Comparison of ENCODE assay signal across 12 cellular contexts in genomic region chr3:184543256-184543655, GRCh38. TPM values are rescaled to one million over a fixed set of nuclear protein-coding genes. Genes with fewer than 3 reads are reported as not detected.
DNase-seq lines count a peak whose midpoint lies in the region; ATAC-seq and TF ChIP-seq lines count a peak whose summit lies in the region.
"Had no signal": no experiment of that assay in that cellular context is flagged by ENCODE, and none has a peak within 500 bp of the region (broad histone marks: within the 10 kb centered on the region; RNA-seq: fewer than 3 reads in every experiment).

No MANE protein-coding gene starts in this region.

- H3K18ac ChIP-seq in neuronal stem cell (ENCODE audit: low read length) = no peak overlapping the region

- H3K23ac ChIP-seq in neuronal stem cell (ENCODE audit: low read depth, low read length, poor library complexity) = no peak overlapping the region

- H3K4ac ChIP-seq in neuronal stem cell (ENCODE audit: low read length) = no peak overlapping the region

- no peak overlapping the region for H2BK15ac ChIP-seq in neuronal stem cell (ENCODE audit: low read length)

- H4K91ac ChIP-seq in neuronal stem cell (ENCODE audit: low read depth, low read length, poor library complexity) = no peak overlapping the region

- no peak overlapping the region for H4K8ac ChIP-seq in neuronal stem cell (ENCODE audit: low read depth, low read length)

- intact Hi-C loops in Right ventricle myocardium inferior (cut with DNase I) = loop anchor here (5.0 kb wide), 1 partner anchor 126 kb away; no protein-coding TSS in a partner anchor

- H3K27ac Mint-ChIP-seq in brain = peak overlapping the region in 1 of 5 experiments; percentile 79
- H3K27ac Mint-ChIP-seq: B cell, CD14-positive monocyte had no signal

- H3K9me3 ChIP-seq in right atrium auricular region (no peaks in the 10 kb centered on the region), neuronal stem cell (replicated peaks in 1 of 2; ENCODE audit: control insufficient read depth in 2 of 2, insufficient read depth in 1 of 2, low read depth in 1 of 2, low read length in 2 of 2) (no peaks in the 10 kb centered on the region)
- H3K9me3 ChIP-seq: HAP-1 had no signal

- H3K27ac ChIP-seq in right atrium auricular region = no peak overlapping the region
- no peak overlapping the region for H3K27ac ChIP-seq in neuronal stem cell (replicated peaks; ENCODE audit: low read length)
- H3K27ac ChIP-seq: SK-N-MC had no signal

- H3K4me3 ChIP-seq in right atrium auricular region = no peak overlapping the region
- no peak overlapping the region for H3K4me3 ChIP-seq in neuronal stem cell (ENCODE audit: low read length in 2 of 2)
- H3K4me3 ChIP-seq: GM12878, HAP-1 had no signal

- H3K4me1 ChIP-seq in right atrium auricular region (peaks cover 0 to 6% of the 10 kb centered on the region in 2 donors), neuronal stem cell (ENCODE audit: control insufficient read depth in 2 of 2, insufficient read depth in 1 of 2, low read depth in 1 of 2, low read length in 2 of 2) (peaks cover 1 to 13% of the 10 kb centered on the region in 2 donors)
- H3K4me1 ChIP-seq: HAP-1 had no signal

- no peak overlapping the region for H2BK12ac ChIP-seq in neuronal stem cell (ENCODE audit: low read length)

- peak; percentile 5 for ATAC-seq in Right ventricle myocardium inferior

- H2BK120ac ChIP-seq in neuronal stem cell (ENCODE audit: low read depth, low read length) = no peak overlapping the region

- peaks cover 9% of the 10 kb centered on the region for H3K4me1 Mint-ChIP-seq in brain

- H3K14ac ChIP-seq in neuronal stem cell (ENCODE audit: low read length) = no peak overlapping the region

- H3K79me1 ChIP-seq in neuronal stem cell (ENCODE audit: low read depth, low read length) = no peaks in the 10 kb centered on the region

- H3K27me3 ChIP-seq in right atrium auricular region (peaks cover 0 to 4% of the 10 kb centered on the region in 2 donors), neuronal stem cell (ENCODE audit: control insufficient read depth in 3 of 3, insufficient read depth in 3 of 3, low read depth in 1 of 3, low read length in 3 of 3) (peaks cover 0 to 19% (median 4%) of the 10 kb centered on the region in 3 experiments)

- peak overlapping the region in 3 of 5 experiments; percentile 6 to 75 (median 63) for H3K4me3 Mint-ChIP-seq in brain
- H3K4me3 Mint-ChIP-seq: B cell had no signal

- no peak for TF ChIP-seq CTCF in right atrium auricular region (IDR thresholded peaks at IDR 0.05)
- TF ChIP-seq CTCF in brain (conservative IDR thresholded peaks at IDR 0.05) = no peak

- H3K27me3 Mint-ChIP-seq in brain = peaks cover 50% of the 10 kb centered on the region

- H3K9ac ChIP-seq in neuronal stem cell (ENCODE audit: low read depth, low read length, poor library complexity) = no peak overlapping the region

- DNase-seq in Right ventricle myocardium inferior (ENCODE audit: missing footprints) (no peak), right atrium auricular region (ENCODE audit: low spot score) (no peak), neuronal stem cell (ENCODE audit: low spot score) (no peak), NCI-H2107 treated with DMSO at 0.1 percent for 48 hours (lab: John Stamatoyannopoulos, UW; ENCODE audit: unreplicated experiment) (no peak), dermis blood vessel endothelial cell (no peak), SIG-M5 treated with dmso at 0.1 percent for 504 hours (lab: John Stamatoyannopoulos, UW; ENCODE audit: unreplicated experiment) (no peak)

- no peak overlapping the region for H3K4me2 ChIP-seq in neuronal stem cell (ENCODE audit: insufficient read depth, low read length, poor library complexity, severe bottlenecking)

- peak overlapping the region; percentile 65 for H2AK5ac ChIP-seq in neuronal stem cell (ENCODE audit: low read depth, low read length)

- WGBS in neuronal stem cell (ENCODE audit: extremely low coverage in 2 of 2, insufficient read length in 2 of 2, insufficient replicate concordance in 1 of 2), 2 donors = no CpG with 5 or more reads among the region's 6 CpGs

- H3K36me3 Mint-ChIP-seq in brain = no peaks in the 10 kb centered on the region
- H3K36me3 Mint-ChIP-seq: CD14-positive monocyte had no signal

- H3K36me3 ChIP-seq in right atrium auricular region (no peaks in the 10 kb centered on the region), neuronal stem cell (replicated peaks in 1 of 2; ENCODE audit: control insufficient read depth in 2 of 2, insufficient read depth in 2 of 2, low read length in 2 of 2) (no peaks in the 10 kb centered on the region)
- H3K36me3 ChIP-seq: HAP-1 had no signal

- H2BK5ac ChIP-seq in neuronal stem cell (ENCODE audit: low read length) = no peak overlapping the region

- H2AFZ ChIP-seq in neuronal stem cell (ENCODE audit: low read length) = no peak overlapping the region

- peaks cover 0 to 7% (median 0%) of the 10 kb centered on the region in 5 experiments for H3K9me3 Mint-ChIP-seq in brain
- H3K9me3 Mint-ChIP-seq: CD14-positive monocyte had no signal

RNA-seq across cellular contexts. Expression of gene EPHB3, which starts 18.3 kb away (rescaled TPM):
- total RNA-seq in Right ventricle myocardium inferior (1.6 TPM), right atrium auricular region (1 to 10 TPM; 2.1 to 5.1 TPM), dermis blood vessel endothelial cell (under 0.01 and 0.23 TPM in 2 replicates)
- polyA plus RNA-seq in brain (ENCODE audit: insufficient read depth, low read depth, low replicate concordance) = 17.0 TPM
- 3.8 TPM for polyA plus RNA-seq in neuronal stem cell (2013, experiment 1 of 2)
- 4.3 TPM for polyA plus RNA-seq in neuronal stem cell (2013, experiment 2 of 2)
- total RNA-seq: GM12878 had no signal
